ENCODE assay signal across 8 cellular contexts in the genomic region with DNA sequence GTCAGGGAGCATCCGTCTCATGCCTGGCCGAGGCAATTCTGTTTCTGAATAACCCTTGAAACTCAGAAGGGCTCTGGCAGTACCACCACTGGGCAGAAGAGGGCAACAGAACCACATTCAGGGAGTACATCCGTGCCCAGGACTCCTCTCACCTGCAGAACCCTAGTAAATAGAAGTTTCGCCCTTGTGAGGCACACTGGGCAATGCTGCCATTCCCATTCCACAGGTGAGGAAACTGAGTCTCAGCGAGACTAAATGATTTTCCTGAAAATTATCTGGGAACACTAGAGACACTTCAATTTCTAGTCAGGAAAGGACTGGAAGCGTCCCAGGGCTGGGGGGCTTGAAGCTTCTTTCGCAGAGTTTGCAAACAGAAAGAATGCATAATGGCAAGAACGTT.
DNase-seq lines count a peak whose midpoint lies in the region; ATAC-seq and TF ChIP-seq lines count a peak whose summit lies in the region.

No MANE protein-coding gene starts in this region.

- DNase-seq in CD4-positive, alpha-beta memory T cell, result peak; percentile 48 to 54 (median 48)
- DNase-seq in HT-29 (ENCODE audit: low spot score), result peak; percentile 67
- DNase-seq in RKO (ENCODE audit: low spot score), result peak; percentile 75
- DNase-seq in activated T-helper 1 cell treated with Interleukin-2 at 50 U/mL for 16 hours (ENCODE audit: low read depth), result peak; percentile 29
- DNase-seq in fibroblast of the aortic adventitia (ENCODE audit: low read depth), result peak; percentile 79
- DNase-seq in omental fat pad (ENCODE audit: low spot score), result peak; percentile 91
- DNase-seq in type B pancreatic cell (ENCODE audit: extremely low spot score, unreplicated experiment), result no peak

- CTCF ChIA-PET in CD4-positive, alpha-beta memory T cell (lab: Charles Lee; ENCODE audit: partially characterized antibody), result interaction anchor here (0.9 to 3.0 kb wide), 6 partner anchors 12 to 459 kb away, joined by 3 to 14 read pairs (median 4); no protein-coding TSS in a partner anchor

- H3K9me3 Mint-ChIP-seq in CD4-positive, alpha-beta memory T cell, result no peaks in the 10 kb centered on the region
- H3K9me3 Mint-ChIP-seq in type B pancreatic cell, result no peaks in the 10 kb centered on the region

- H3K36me3 ChIP-seq in CD4-positive, alpha-beta memory T cell (ENCODE audit: insufficient read depth, low read length), result no peaks in the 10 kb centered on the region

- H3K27me3 Mint-ChIP-seq in CD4-positive, alpha-beta memory T cell, result peaks cover 9 to 20% of the 10 kb centered on the region in 2 donors
- H3K27me3 Mint-ChIP-seq in type B pancreatic cell, result peaks cover 11% of the 10 kb centered on the region

- TF ChIP-seq CTCF in fibroblast of the aortic adventitia (IDR thresholded peaks at IDR 0.05; ENCODE audit: insufficient read depth, low read length) (peak; percentile 99), omental fat pad (IDR thresholded peaks at IDR 0.05) (peak in 2 of 3 donors; percentile 16 to 33), type B pancreatic cell (conservative IDR thresholded peaks at IDR 0.05) (peak; percentile 88)

- no peak overlapping the region for H3K4me3 Mint-ChIP-seq in CD4-positive, alpha-beta memory T cell
- no peak overlapping the region for H3K4me3 Mint-ChIP-seq in type B pancreatic cell

- POLR2A ChIA-PET in CD4-positive, alpha-beta memory T cell (lab: Charles Lee; ENCODE audit: partially characterized antibody), result no interaction called here

- no peaks in the 10 kb centered on the region for H3K27me3 ChIP-seq in CD4-positive, alpha-beta memory T cell (ENCODE audit: insufficient read depth, low read length)

- no peak overlapping the region for H3K27ac ChIP-seq in CD4-positive, alpha-beta memory T cell (ENCODE audit: low read depth, low read length)

- no peak overlapping the region for H3K27ac Mint-ChIP-seq in CD4-positive, alpha-beta memory T cell
- no peak overlapping the region for H3K27ac Mint-ChIP-seq in type B pancreatic cell

- H3K4me1 Mint-ChIP-seq in CD4-positive, alpha-beta memory T cell, result peaks cover 0 to 6% (median 3%) of the 10 kb centered on the region in 4 donors
- H3K4me1 Mint-ChIP-seq in type B pancreatic cell (ENCODE audit: unreplicated experiment), result no peaks in the 10 kb centered on the region

- H3K4me3 ChIP-seq in CD4-positive, alpha-beta memory T cell (ENCODE audit: low read length in 2 of 2), result no peak overlapping the region
- H3K4me3 ChIP-seq in fibroblast of the aortic adventitia (ENCODE audit: low read depth, low read length), result no peak overlapping the region

- ATAC-seq in GM19395 (IDR thresholded peaks at IDR 0.05; ENCODE audit: unreplicated experiment) (peak; percentile 93), omental fat pad (ENCODE audit: low FRiP score) (peak; percentile 60)

- H3K36me3 Mint-ChIP-seq in CD4-positive, alpha-beta memory T cell, result no peaks in the 10 kb centered on the region
- no peaks in the 10 kb centered on the region for H3K36me3 Mint-ChIP-seq in type B pancreatic cell

- intact Hi-C loops in CD4-positive, alpha-beta memory T cell (cut with micrococcal nuclease), result loop anchor here (1.0 to 2.0 kb wide), 3 partner anchors 88 to 458 kb away; no protein-coding TSS in a partner anchor

- peaks cover 5% of the 10 kb centered on the region for H3K4me1 ChIP-seq in CD4-positive, alpha-beta memory T cell (ENCODE audit: insufficient read depth, low read length)

- no peaks in the 10 kb centered on the region for H3K9me3 ChIP-seq in CD4-positive, alpha-beta memory T cell (ENCODE audit: control insufficient read depth in 1 of 2, low read length in 2 of 2)

Comparison
In these comparisons a context has a peak if more than half of its experiments do, and no peak if none do; other contexts are left out.
1. CTCF ChIP-seq: peak in every context shown above with its lines; median percentile 99 in fibroblast of the aortic adventitia; 88 in type B pancreatic cell; 24 in omental fat pad.